ENCODE assay signal across 16 cellular contexts in genomic region chr22:35335936-35336781, GRCh38. TPM values are rescaled to one million over a fixed set of nuclear protein-coding genes. Genes with fewer than 3 reads are reported as not detected.
A peak's percentile ranks its signal among the peaks of the same experiment; 100 is the strongest.
DNase-seq lines count a peak whose midpoint lies in the region; ATAC-seq, FAIRE-seq and TF ChIP-seq lines count a peak whose summit lies in the region.
"Had no signal": no experiment of that assay in that cellular context is flagged by ENCODE, and none has a peak within 500 bp of the region (broad histone marks: within the 10 kb centered on the region; RNA-seq: fewer than 3 reads in every experiment).

No MANE protein-coding gene starts in this region.

- H3K9me3 ChIP-seq in kidney (ENCODE audit: control insufficient read depth in 1 of 2, low read length in 2 of 2) = no peaks in the 10 kb centered on the region
- H3K9me3 ChIP-seq: ovary had no signal

- no peaks in the 10 kb centered on the region for H3K27me3 Mint-ChIP-seq in activated T-helper 1 cell treated with anti-CD3 and anti-CD28 coated beads, Interleukin-12 subunit alpha, Interleukin-12 subunit beta, Interleukin-2, Interleukin-4 antibody, amounts not matched to agents 30 ng/mL and 10 ng/mL and 1 ng/mL, durations not matched to agents 14 hours and 24 hours and 36 hours (ENCODE audit: insufficient read depth)

- TF ChIP-seq CTCF in kidney (IDR thresholded peaks at IDR 0.05; ENCODE audit: borderline replicate concordance, extremely low read depth, insufficient read depth) = no peak

- peak; percentile 10 for DNase-seq in A172 (ENCODE audit: low spot score)
- DNase-seq in ELR (ENCODE audit: low read depth) = peak; percentile 6
- no peak for DNase-seq in activated T-helper 1 cell treated with anti-CD3 and anti-CD28 coated beads, Interleukin-12 subunit alpha, Interleukin-12 subunit beta, Interleukin-2, Interleukin-4 antibody, amounts not matched to agents 30 ng/mL and 10 ng/mL and 1 ng/mL, durations not matched to agents 14 hours and 24 hours and 36 hours (ENCODE audit: low spot score)
- peak; percentile 67 for DNase-seq in kidney
- no peak for DNase-seq in glomerular visceral epithelial cell (ENCODE audit: extremely low spot score)
- DNase-seq in HK-2 (ENCODE audit: unreplicated experiment) = no peak
- DNase-seq: activated CD8-positive, alpha-beta memory T cell treated with anti-CD3 and anti-CD28 coated beads, Interleukin-2, amount 50 U/mL, for 48 hours; KBM-7; midbrain; NCI-H1694; NCI-H748 treated with DMSO at 0.1 percent for 48 hours; ovary; RPMI8226 had no signal

- H3K9ac ChIP-seq in kidney (ENCODE audit: low read length in 2 of 2) = no peak overlapping the region

- no peak for FAIRE-seq in kidney (lab: Jason Lieb, UNC)
- FAIRE-seq: GM19239 had no signal

- H3K27ac ChIP-seq in kidney (ENCODE audit: low read depth in 2 of 2, low read length in 2 of 2) = no peak overlapping the region
- H3K27ac ChIP-seq: ovary had no signal

- no peaks in the 10 kb centered on the region for H3K4me1 ChIP-seq in kidney (ENCODE audit: control insufficient read depth in 1 of 2, insufficient read depth in 1 of 2, low read depth in 1 of 2, low read length in 2 of 2)

- peaks cover 23% of the 10 kb centered on the region for H3K36me3 Mint-ChIP-seq in activated T-helper 1 cell treated with anti-CD3 and anti-CD28 coated beads, Interleukin-12 subunit alpha, Interleukin-12 subunit beta, Interleukin-2, Interleukin-4 antibody, amounts not matched to agents 30 ng/mL and 10 ng/mL and 1 ng/mL, durations not matched to agents 14 hours and 24 hours and 36 hours (ENCODE audit: low read depth)

- intact Hi-C loops in activated T-helper 1 cell treated with anti-CD3 and anti-CD28 coated beads, Interleukin-12 subunit alpha, Interleukin-12 subunit beta, Interleukin-2, Interleukin-4 antibody, amounts not matched to agents 30 ng/mL and 10 ng/mL and 1 ng/mL, durations not matched to agents 14 hours and 24 hours and 36 hours (cut with micrococcal nuclease) = no loop called here
- intact Hi-C loops in kidney (cut with DNase I) = no loop called here

- peak overlapping the region; percentile 84 for H3K27ac Mint-ChIP-seq in activated T-helper 1 cell treated with anti-CD3 and anti-CD28 coated beads, Interleukin-12 subunit alpha, Interleukin-12 subunit beta, Interleukin-2, Interleukin-4 antibody, amounts not matched to agents 30 ng/mL and 10 ng/mL and 1 ng/mL, durations not matched to agents 14 hours and 24 hours and 36 hours

- H3K36me3 ChIP-seq in kidney (ENCODE audit: control insufficient read depth in 1 of 2, insufficient read depth in 2 of 2, low read length in 2 of 2) = peaks cover 48 to 64% of the 10 kb centered on the region in 2 donors
- H3K36me3 ChIP-seq: ovary had no signal

- H3K4me3 Mint-ChIP-seq in activated T-helper 1 cell treated with anti-CD3 and anti-CD28 coated beads, Interleukin-12 subunit alpha, Interleukin-12 subunit beta, Interleukin-2, Interleukin-4 antibody, amounts not matched to agents 30 ng/mL and 10 ng/mL and 1 ng/mL, durations not matched to agents 14 hours and 24 hours and 36 hours = no peak overlapping the region

- peaks cover 21% of the 10 kb centered on the region for H3K4me1 Mint-ChIP-seq in activated T-helper 1 cell treated with anti-CD3 and anti-CD28 coated beads, Interleukin-12 subunit alpha, Interleukin-12 subunit beta, Interleukin-2, Interleukin-4 antibody, amounts not matched to agents 30 ng/mL and 10 ng/mL and 1 ng/mL, durations not matched to agents 14 hours and 24 hours and 36 hours (ENCODE audit: low read depth)

- ATAC-seq in HG02759 (IDR thresholded peaks at IDR 0.05; ENCODE audit: unreplicated experiment) (no peak), HG03159 (IDR thresholded peaks at IDR 0.05; ENCODE audit: unreplicated experiment) (no peak)

- no peak overlapping the region for H3K4me3 ChIP-seq in kidney (ENCODE audit: low read length in 2 of 2)
- H3K4me3 ChIP-seq: ovary had no signal

- H3K9me3 Mint-ChIP-seq in activated T-helper 1 cell treated with anti-CD3 and anti-CD28 coated beads, Interleukin-12 subunit alpha, Interleukin-12 subunit beta, Interleukin-2, Interleukin-4 antibody, amounts not matched to agents 30 ng/mL and 10 ng/mL and 1 ng/mL, durations not matched to agents 14 hours and 24 hours and 36 hours = no peaks in the 10 kb centered on the region

RNA-seq across cellular contexts. Expression of gene TOM1, which starts 36.5 kb away (rescaled TPM):
- total RNA-seq in A172 (2014; rRNA removed; shearing (Covaris generic)) = 23.4 and 24.0 TPM in 2 replicates
- 16.8 and 19.0 TPM in 2 replicates for total RNA-seq in activated T-helper 1 cell treated with anti-CD3 and anti-CD28 coated beads, Interleukin-12 subunit alpha, Interleukin-12 subunit beta, Interleukin-2, Interleukin-4 antibody, amounts not matched to agents 30 ng/mL and 10 ng/mL and 1 ng/mL, durations not matched to agents 14 hours and 24 hours and 36 hours
- total RNA-seq in kidney = 68.2 TPM
- polyA plus RNA-seq in kidney (ENCODE audit: insufficient read depth, low read depth, low replicate concordance) = 67.0 TPM

RNA-seq across cellular contexts. Expression of gene HMOX1, which starts 44.7 kb away (rescaled TPM):
- 17.3 and 18.2 TPM in 2 replicates for total RNA-seq in A172 (2014; rRNA removed; shearing (Covaris generic))
- total RNA-seq in activated T-helper 1 cell treated with anti-CD3 and anti-CD28 coated beads, Interleukin-12 subunit alpha, Interleukin-12 subunit beta, Interleukin-2, Interleukin-4 antibody, amounts not matched to agents 30 ng/mL and 10 ng/mL and 1 ng/mL, durations not matched to agents 14 hours and 24 hours and 36 hours = 1.6 and 2.0 TPM in 2 replicates
- total RNA-seq in kidney = 37.7 TPM
- 234 TPM for polyA plus RNA-seq in kidney (ENCODE audit: insufficient read depth, low read depth, low replicate concordance)

Comparison
In these comparisons a context has a peak if more than half of its experiments do, and no peak if none do; other contexts are left out.
1. DNase-seq: peak in A172 (single experiment), ELR (single experiment) and kidney (single experiment); none in activated T-helper 1 cell treated with anti-CD3 and anti-CD28 coated beads, Interleukin-12 subunit alpha, Interleukin-12 subunit beta, Interleukin-2, Interleukin-4 antibody, amounts not matched to agents 30 ng/mL and 10 ng/mL and 1 ng/mL, durations not matched to agents 14 hours and 24 hours and 36 hours (single experiment), glomerular visceral epithelial cell (single experiment) and HK-2 (single experiment).